9 cellular contexts compared by ENCODE assay signal in the genomic region with DNA sequence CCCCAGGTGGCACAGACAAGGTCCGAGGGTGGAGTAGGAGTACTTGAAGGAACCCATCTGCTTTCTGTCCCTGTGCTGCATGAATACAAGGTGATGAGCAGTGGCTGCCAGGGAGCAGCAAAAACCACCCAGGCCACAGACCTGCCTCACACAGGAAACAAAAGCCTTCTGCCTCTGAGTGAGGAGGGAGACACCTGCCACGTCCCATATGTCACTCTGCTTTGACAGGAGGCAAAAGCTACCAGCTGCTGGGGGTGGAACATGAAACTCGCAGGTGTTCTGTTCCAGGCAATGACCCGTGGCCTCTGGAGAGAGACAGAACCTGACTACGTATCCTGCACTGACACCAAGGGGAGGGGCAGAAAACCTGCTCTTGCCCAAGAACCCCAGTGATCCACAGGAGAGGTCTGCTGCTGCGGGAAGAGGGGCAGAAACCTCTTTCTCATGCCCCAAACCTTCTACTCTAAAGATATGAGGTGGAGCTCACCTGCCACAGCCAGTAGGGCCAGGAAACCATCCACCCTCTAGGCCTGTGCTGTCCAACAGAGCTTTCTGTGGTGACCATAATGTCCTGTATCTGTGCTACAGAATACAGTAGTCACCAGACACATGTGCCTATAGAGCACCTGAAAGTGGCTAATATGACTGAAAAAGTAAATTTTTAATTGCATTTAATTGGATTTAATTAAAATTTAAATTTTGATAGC.
A peak's percentile ranks its signal among the peaks of the same experiment; 100 is the strongest.
DNase-seq lines count a peak whose midpoint lies in the region; ATAC-seq and TF ChIP-seq lines count a peak whose summit lies in the region.
"Had no signal": no experiment of that assay in that cellular context is flagged by ENCODE, and none has a peak within 500 bp of the region (broad histone marks: within the 10 kb centered on the region; RNA-seq: fewer than 3 reads in every experiment).

No MANE protein-coding gene starts in this region.

- intact Hi-C loops in psoas muscle (cut with DNase I) = no loop called here

- no peaks in the 10 kb centered on the region for H3K27me3 Mint-ChIP-seq in HFFc6 (ENCODE audit: insufficient read depth)

- no peaks in the 10 kb centered on the region for H3K27me3 ChIP-seq in psoas muscle (ENCODE audit: insufficient read depth in 3 of 3, low read length in 2 of 3)

- peaks cover 8% of the 10 kb centered on the region; the same call in 1 of the 2 replicates for H3K9me3 Mint-ChIP-seq in HFFc6

- TF ChIP-seq CTCF in psoas muscle (IDR thresholded peaks at IDR 0.05) (no peak), HFFc6 (IDR thresholded peaks at IDR 0.05) (no peak)

- H3K4me1 Mint-ChIP-seq in HFFc6 (ENCODE audit: low read depth) = peaks cover 8% of the 10 kb centered on the region

- H3K27ac ChIP-seq in psoas muscle = no peak overlapping the region
- H3K27ac ChIP-seq: 22Rv1 had no signal

- peaks cover 24% of the 10 kb centered on the region for H3K36me3 Mint-ChIP-seq in HFFc6 (ENCODE audit: low read depth)

- WGBS in psoas muscle, 3 donors = 50 to 61% (median 55%) methylated on average over 6 of the region's 6 CpGs

- H3K27ac Mint-ChIP-seq in HFFc6 = no peak overlapping the region

- ATAC-seq in HG02943 (IDR thresholded peaks at IDR 0.05; ENCODE audit: low read depth, unreplicated experiment) (peak; percentile 97), psoas muscle (peak; percentile 30 to 90 (median 70))

- H3K4me3 ChIP-seq in psoas muscle = no peak overlapping the region

- DNase-seq in DMS 273 (lab: John Stamatoyannopoulos, UW; ENCODE audit: unreplicated experiment) (peak; percentile 61), DMS 273 treated with DMSO at 0.1 percent for 48 hours (lab: John Stamatoyannopoulos, UW) (no peak), NCI-H2029 (lab: John Stamatoyannopoulos, UW) (peak; percentile 89), psoas muscle (no peak), HFFc6 (no peak), SIG-M5 (lab: John Stamatoyannopoulos, UW) (no peak), occipital lobe (lab: John Stamatoyannopoulos, UW) (no peak)

- no peak overlapping the region for H3K4me3 Mint-ChIP-seq in HFFc6

- no peaks in the 10 kb centered on the region for H3K9me3 ChIP-seq in psoas muscle

- H3K4me1 ChIP-seq in psoas muscle = no peaks in the 10 kb centered on the region

- H3K36me3 ChIP-seq in psoas muscle (ENCODE audit: insufficient read depth in 1 of 2, low read depth in 1 of 2) = no peaks in the 10 kb centered on the region

Comparison
In these comparisons a context has a peak if more than half of its experiments do, and no peak if none do; other contexts are left out.
1. DNase-seq: peak in DMS 273 (single experiment) and NCI-H2029 (single experiment); none in DMS 273 treated with DMSO at 0.1 percent for 48 hours (single experiment), psoas muscle (0 of 2), HFFc6 (single experiment), SIG-M5 (single experiment) and occipital lobe (single experiment).